1 cellular context compared by ENCODE assay signal in genomic region chr16:2158262-2158638, GRCh38.
TF ChIP-seq lines count a peak whose summit lies in the region.

No MANE protein-coding gene starts in this region.

TF ChIP-seq in endothelial cell of umbilical vein, 7 proteins besides CTCF, POLR2A, EP300 and RAD21:
- no peak for TF ChIP-seq JUN (IDR thresholded peaks at IDR 0.05; ENCODE audit: borderline replicate concordance, insufficient read depth, insufficient read length, low read depth)
- no peak for TF ChIP-seq EZH2 (IDR thresholded peaks at IDR 0.05; ENCODE audit: borderline replicate concordance, low read depth, low read length, severe bottlenecking)
- TF ChIP-seq MYC (IDR thresholded peaks at IDR 0.05; ENCODE audit: low read depth, low read length): no peak
- TF ChIP-seq MAX (IDR thresholded peaks at IDR 0.05; ENCODE audit: insufficient read depth, insufficient read length): no peak
- TF ChIP-seq FOS (IDR thresholded peaks at IDR 0.05; ENCODE audit: borderline replicate concordance, insufficient read depth, low read length): no peak
- no peak for TF ChIP-seq POLR2AphosphoS5 (IDR thresholded peaks at IDR 0.05; ENCODE audit: insufficient read depth, low read depth, low read length)
- no peak for TF ChIP-seq GATA2 (IDR thresholded peaks at IDR 0.05; ENCODE audit: insufficient read depth, insufficient read length, low read depth, low read length)
